27 cellular contexts compared by ENCODE assay signal in the genomic region with DNA sequence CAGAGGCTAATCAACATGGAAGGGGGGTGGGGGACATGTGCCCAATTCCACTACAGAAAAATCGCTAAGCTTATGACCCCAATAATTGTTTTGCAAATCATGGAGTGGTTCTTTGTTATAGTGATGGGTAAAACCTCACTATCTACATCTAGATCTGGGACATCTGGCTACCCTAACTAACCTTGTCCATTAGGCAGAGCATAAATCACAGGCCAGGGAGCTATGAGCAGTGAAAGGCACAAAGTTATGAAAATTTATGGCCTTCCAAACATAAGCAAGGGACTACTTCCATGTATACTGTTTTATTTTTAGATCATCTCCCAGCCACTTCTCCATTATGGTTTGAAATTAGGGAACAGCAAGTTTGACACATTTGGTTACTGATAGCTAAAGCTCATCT.
"Had no signal": no experiment of that assay in that cellular context is flagged by ENCODE, and none has a peak within 500 bp of the region (broad histone marks: within the 10 kb centered on the region; RNA-seq: fewer than 3 reads in every experiment).

No MANE protein-coding gene starts in this region.

- H3K27ac ChIP-seq: neural progenitor cell, ovary, parathyroid adenoma, psoas muscle, right lobe of liver, sigmoid colon, stomach, thoracic aorta, thyroid gland, tibial nerve, upper lobe of left lung, vagina had no signal

- H3K36me3 ChIP-seq: neural progenitor cell, ovary, right lobe of liver, sigmoid colon, stomach, thoracic aorta, thyroid gland, tibial nerve, upper lobe of left lung, vagina had no signal

- H3K27me3 ChIP-seq: neural progenitor cell, ovary, right lobe of liver, sigmoid colon, stomach, thyroid gland, tibial nerve, upper lobe of left lung, vagina had no signal

- H3K4me3 Mint-ChIP-seq: nephron; neural progenitor cell; stimulated activated effector memory CD8-positive, alpha-beta T cell treated with anti-CD3 and anti-CD28 coated beads, Interleukin-12 subunit alpha, Interleukin-12 subunit beta, amount 100 ng/mL, for 72 hours; stimulated activated naive B cell treated with anti-CD40 and anti-IgM and Interleukin-4, amounts not matched to agents 10 μg/mL and 1 μg/mL and 100 μg/mL, for 72 hours; stimulated activated naive CD8-positive, alpha-beta T cell treated with anti-CD3 and anti-CD28 coated beads, Interleukin-15, Interleukin-2, amounts not matched to agents 100 ng/mL and 50 ng/mL, for 24 hours had no signal

- H3K9me3 Mint-ChIP-seq: nephron; neural progenitor cell; stimulated activated effector memory CD8-positive, alpha-beta T cell treated with anti-CD3 and anti-CD28 coated beads, Interleukin-12 subunit alpha, Interleukin-12 subunit beta, amount 100 ng/mL, for 72 hours; stimulated activated naive CD8-positive, alpha-beta T cell treated with anti-CD3 and anti-CD28 coated beads, Interleukin-15, Interleukin-2, amounts not matched to agents 100 ng/mL and 50 ng/mL, for 24 hours had no signal

- H3K4me2 ChIP-seq: neural progenitor cell had no signal

- H3K4me1 Mint-ChIP-seq: neural progenitor cell; stimulated activated effector memory CD8-positive, alpha-beta T cell treated with anti-CD3 and anti-CD28 coated beads, Interleukin-12 subunit alpha, Interleukin-12 subunit beta, amount 100 ng/mL, for 72 hours; stimulated activated naive B cell treated with anti-CD40 and anti-IgM and Interleukin-4, amounts not matched to agents 10 μg/mL and 1 μg/mL and 100 μg/mL, for 72 hours had no signal

- H3K36me3 Mint-ChIP-seq: neural progenitor cell; stimulated activated effector memory CD8-positive, alpha-beta T cell treated with anti-CD3 and anti-CD28 coated beads, Interleukin-12 subunit alpha, Interleukin-12 subunit beta, amount 100 ng/mL, for 72 hours; stimulated activated naive B cell treated with anti-CD40 and anti-IgM and Interleukin-4, amounts not matched to agents 10 μg/mL and 1 μg/mL and 100 μg/mL, for 72 hours had no signal

- H3K79me2 ChIP-seq: parathyroid adenoma had no signal

- ATAC-seq: psoas muscle; right cardiac atrium; right lobe of liver; stimulated activated effector memory CD8-positive, alpha-beta T cell treated with anti-CD3 and anti-CD28 coated beads, Interleukin-12 subunit alpha, Interleukin-12 subunit beta, amount 100 ng/mL, for 72 hours; stimulated activated naive B cell treated with anti-CD40 and anti-IgM and Interleukin-4, amounts not matched to agents 10 μg/mL and 1 μg/mL and 100 μg/mL, for 72 hours had no signal

- H3K4me1 ChIP-seq: neural progenitor cell, parathyroid adenoma, psoas muscle, right lobe of liver, sigmoid colon, stomach, thyroid gland, tibial nerve, upper lobe of left lung, vagina had no signal

- H3K27me3 Mint-ChIP-seq: stimulated activated naive CD8-positive, alpha-beta T cell treated with anti-CD3 and anti-CD28 coated beads, Interleukin-15, Interleukin-2, amounts not matched to agents 100 ng/mL and 50 ng/mL, for 24 hours had no signal

- H3K4me3 ChIP-seq: neural progenitor cell, ovary, psoas muscle, right lobe of liver, sigmoid colon, stomach, thoracic aorta, thyroid gland, tibial nerve, upper lobe of left lung, vagina had no signal

- H2AFZ ChIP-seq: neural progenitor cell, parathyroid adenoma had no signal

- H3K9ac ChIP-seq: neural progenitor cell, parathyroid adenoma had no signal

- DNase-seq: occipital lobe; ovary; psoas muscle; right cardiac atrium; right lobe of liver; sigmoid colon; small intestine; stimulated activated CD4-positive, alpha-beta T cell treated with anti-CD3 and anti-CD28 coated beads, Interleukin-15, amount 100 ng/mL, for 24 hours; stimulated activated CD4-positive, alpha-beta T cell treated with anti-CD3 and anti-CD28 coated beads, Interleukin-2, amount 100 ng/mL, for 24 hours; stimulated activated CD4-positive, alpha-beta T cell treated with anti-CD3 and anti-CD28 coated beads, Interleukin-2, amount 100 ng/mL, for 48 hours; stimulated activated CD4-positive, alpha-beta T cell treated with anti-CD3 and anti-CD28 coated beads, Interleukin-4, amount 100 ng/mL, for 24 hours; stimulated activated naive B cell treated with anti-CD40 and anti-IgM and Interleukin-4, amounts not matched to agents 10 μg/mL and 1 μg/mL and 100 μg/mL, for 72 hours; stimulated activated naive CD4-positive, alpha-beta T cell treated with Interleukin-2 at 50 U/mL for 16 hours; stomach; thyroid gland; trophoblast cell; upper lobe of left lung had no signal

- FAIRE-seq: small intestine, urothelium cell line had no signal

- H3K9me3 ChIP-seq: ovary, psoas muscle, right lobe of liver, sigmoid colon, stomach, thoracic aorta, thyroid gland, tibial nerve, upper lobe of left lung, vagina had no signal

- H3K27ac Mint-ChIP-seq: neural progenitor cell; progenitor cell of endocrine pancreas; stimulated activated effector memory CD8-positive, alpha-beta T cell treated with anti-CD3 and anti-CD28 coated beads, Interleukin-12 subunit alpha, Interleukin-12 subunit beta, amount 100 ng/mL, for 72 hours; stimulated activated naive B cell treated with anti-CD40 and anti-IgM and Interleukin-4, amounts not matched to agents 10 μg/mL and 1 μg/mL and 100 μg/mL, for 72 hours; stimulated activated naive CD8-positive, alpha-beta T cell treated with anti-CD3 and anti-CD28 coated beads, Interleukin-15, Interleukin-2, amounts not matched to agents 100 ng/mL and 50 ng/mL, for 24 hours had no signal
